ENCODE assay signal across 18 cellular contexts in the genomic region with DNA sequence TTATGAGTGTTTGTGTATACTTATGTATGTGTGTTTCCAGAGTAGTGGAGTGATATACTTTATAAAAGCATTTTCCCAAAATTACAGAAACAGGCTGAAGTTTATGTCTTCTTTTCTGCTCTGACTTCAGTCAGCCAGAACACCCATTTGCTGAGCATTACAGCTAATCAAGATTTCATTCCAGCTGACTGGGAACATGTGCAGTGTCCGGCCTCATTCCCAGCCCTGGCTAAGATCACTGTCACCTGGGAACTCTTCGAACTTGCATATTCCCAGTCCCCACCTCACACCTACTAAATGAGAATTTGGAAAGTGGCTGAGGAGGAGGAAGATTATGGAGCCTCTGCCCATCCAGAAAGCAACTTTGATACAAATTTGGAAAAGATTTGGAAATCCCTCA.
"Had no signal": no experiment of that assay in that cellular context is flagged by ENCODE, and none has a peak within 500 bp of the region (broad histone marks: within the 10 kb centered on the region; RNA-seq: fewer than 3 reads in every experiment).

No MANE protein-coding gene starts in this region.

- ATAC-seq: left lung; naive thymus-derived CD4-positive, alpha-beta T cell had no signal

- H3K27ac Mint-ChIP-seq: naive thymus-derived CD4-positive, alpha-beta T cell; nephron progenitor cell had no signal

- H3K4me3 Mint-ChIP-seq: endodermal cell; naive thymus-derived CD4-positive, alpha-beta T cell; nephron progenitor cell had no signal

- H3K9me3 Mint-ChIP-seq: naive thymus-derived CD4-positive, alpha-beta T cell; type B pancreatic cell had no signal

- H3K36me3 ChIP-seq: left lung, suprapubic skin, thyroid gland had no signal

- H3K27me3 ChIP-seq: left lung, suprapubic skin, thyroid gland had no signal

- DNase-seq: effector CD4-positive, alpha-beta T cell; endodermal cell; foreskin melanocyte; head of caudate nucleus; hypothalamus; kidney glomerular epithelial cell; left lung; mesenchymal stem cell; naive thymus-derived CD4-positive, alpha-beta T cell; nephron progenitor cell; small intestine; stimulated activated CD4-positive, alpha-beta T cell treated with anti-CD3 and anti-CD28 coated beads, Interleukin-12 subunit alpha, Interleukin-12 subunit beta, amount 100 ng/mL, for 4 hours; stimulated activated naive CD4-positive, alpha-beta T cell treated with Interleukin-2 at 50 U/mL for 16 hours; thyroid gland had no signal

- H3K4me1 ChIP-seq: left lung, suprapubic skin, thyroid gland had no signal

- H3K36me3 Mint-ChIP-seq: naive thymus-derived CD4-positive, alpha-beta T cell; type B pancreatic cell had no signal

- H3K4me3 ChIP-seq: coronary artery, left lung, lung, suprapubic skin, thyroid gland had no signal

- H3K9me3 ChIP-seq: left lung, suprapubic skin, thyroid gland had no signal

- H3K27ac ChIP-seq: coronary artery, left lung, suprapubic skin, thyroid gland had no signal
